ENCODE assay signal across 8 cellular contexts in genomic region chr15:45705510-45706473, GRCh38.
DNase-seq lines count a peak whose midpoint lies in the region; ATAC-seq and TF ChIP-seq lines count a peak whose summit lies in the region.

No MANE protein-coding gene starts in this region.

- peak overlapping the region; percentile 76 for H3K27ac Mint-ChIP-seq in activated CD4-positive, alpha-beta T cell treated with anti-CD3 and anti-CD28 coated beads for 36 hours

- peak; percentile 93 for DNase-seq in Ammon's horn (ENCODE audit: low spot score)
- DNase-seq in NCI-H345 treated with DMSO at 0.1 percent for 48 hours (lab: John Stamatoyannopoulos, UW; ENCODE audit: unreplicated experiment) = peak; percentile 83
- DNase-seq in activated CD4-positive, alpha-beta T cell treated with anti-CD3 and anti-CD28 coated beads for 36 hours = peak; percentile 84
- DNase-seq in dedifferentiated amniotic fluid mesenchymal stem cell (ENCODE audit: extremely low spot score) = peak; percentile 80
- peak in 1 of 2 donors; percentile 71 for DNase-seq in left lung
- DNase-seq in stimulated activated CD4-positive, alpha-beta T cell treated with anti-CD3 and anti-CD28 coated beads, Interleukin-2, amount 100 ng/mL, for 24 hours = peak; percentile 74 to 80

- peaks cover 14% of the 10 kb centered on the region for H3K4me1 Mint-ChIP-seq in activated CD4-positive, alpha-beta T cell treated with anti-CD3 and anti-CD28 coated beads for 36 hours

- H3K9me3 ChIP-seq in left lung = no peaks in the 10 kb centered on the region

- peaks cover 0 to 23% of the 10 kb centered on the region in 2 donors for H3K27me3 ChIP-seq in left lung

- H3K9me3 Mint-ChIP-seq in activated CD4-positive, alpha-beta T cell treated with anti-CD3 and anti-CD28 coated beads for 36 hours (ENCODE audit: low read depth) = no peaks in the 10 kb centered on the region

- peak; percentile 85 for ATAC-seq in GM19035 (IDR thresholded peaks at IDR 0.05; ENCODE audit: unreplicated experiment)
- peak; percentile 85 for ATAC-seq in HG03378 (IDR thresholded peaks at IDR 0.05; ENCODE audit: unreplicated experiment)
- peak; percentile 89 for ATAC-seq in activated CD4-positive, alpha-beta T cell treated with anti-CD3 and anti-CD28 coated beads for 36 hours
- ATAC-seq in left lung = peak; percentile 97

- H3K36me3 Mint-ChIP-seq in activated CD4-positive, alpha-beta T cell treated with anti-CD3 and anti-CD28 coated beads for 36 hours (ENCODE audit: low read depth) = no peaks in the 10 kb centered on the region

- H3K4me3 Mint-ChIP-seq in activated CD4-positive, alpha-beta T cell treated with anti-CD3 and anti-CD28 coated beads for 36 hours = peak overlapping the region; percentile 80

- H3K4me1 ChIP-seq in left lung = peaks cover 0 to 15% of the 10 kb centered on the region in 2 donors

- peak; percentile 85 to 91 for TF ChIP-seq CTCF in left lung (IDR thresholded peaks at IDR 0.05)

- H3K4me3 ChIP-seq in left lung = peak overlapping the region; percentile 30 to 51

- CTCF ChIA-PET in activated CD4-positive, alpha-beta T cell treated with anti-CD3 and anti-CD28 coated beads for 36 hours (lab: Charles Lee) = interaction anchor here (0.6 to 2.2 kb wide), 30 partner anchors 8 to 797 kb away, joined by 3 to 12 read pairs (median 4); no protein-coding TSS in a partner anchor

- H3K27ac ChIP-seq in left lung = no peak overlapping the region

- H3K27me3 Mint-ChIP-seq in activated CD4-positive, alpha-beta T cell treated with anti-CD3 and anti-CD28 coated beads for 36 hours = peaks cover 3% of the 10 kb centered on the region

- H3K36me3 ChIP-seq in left lung = peaks cover 0 to 7% of the 10 kb centered on the region in 2 donors

- intact Hi-C loops in activated CD4-positive, alpha-beta T cell treated with anti-CD3 and anti-CD28 coated beads for 36 hours (cut with DNase I, micrococcal nuclease) = loop anchor here (1.0 to 5.0 kb wide), 4 partner anchors 69 to 247 kb away; no protein-coding TSS in a partner anchor
- intact Hi-C loops in left lung (cut with DNase I) = no loop called here

- POLR2A ChIA-PET in activated CD4-positive, alpha-beta T cell treated with anti-CD3 and anti-CD28 coated beads for 36 hours (lab: Charles Lee) = no interaction called here

Comparison
In these comparisons a context has a peak if more than half of its experiments do, and no peak if none do; other contexts are left out.
1. intact Hi-C loops: an anchor here in activated CD4-positive, alpha-beta T cell treated with anti-CD3 and anti-CD28 coated beads for 36 hours (1.0 to 5.0 kb wide); none called in left lung.